Comparison of ENCODE assay signal across 1 cellular context in the genomic region with DNA sequence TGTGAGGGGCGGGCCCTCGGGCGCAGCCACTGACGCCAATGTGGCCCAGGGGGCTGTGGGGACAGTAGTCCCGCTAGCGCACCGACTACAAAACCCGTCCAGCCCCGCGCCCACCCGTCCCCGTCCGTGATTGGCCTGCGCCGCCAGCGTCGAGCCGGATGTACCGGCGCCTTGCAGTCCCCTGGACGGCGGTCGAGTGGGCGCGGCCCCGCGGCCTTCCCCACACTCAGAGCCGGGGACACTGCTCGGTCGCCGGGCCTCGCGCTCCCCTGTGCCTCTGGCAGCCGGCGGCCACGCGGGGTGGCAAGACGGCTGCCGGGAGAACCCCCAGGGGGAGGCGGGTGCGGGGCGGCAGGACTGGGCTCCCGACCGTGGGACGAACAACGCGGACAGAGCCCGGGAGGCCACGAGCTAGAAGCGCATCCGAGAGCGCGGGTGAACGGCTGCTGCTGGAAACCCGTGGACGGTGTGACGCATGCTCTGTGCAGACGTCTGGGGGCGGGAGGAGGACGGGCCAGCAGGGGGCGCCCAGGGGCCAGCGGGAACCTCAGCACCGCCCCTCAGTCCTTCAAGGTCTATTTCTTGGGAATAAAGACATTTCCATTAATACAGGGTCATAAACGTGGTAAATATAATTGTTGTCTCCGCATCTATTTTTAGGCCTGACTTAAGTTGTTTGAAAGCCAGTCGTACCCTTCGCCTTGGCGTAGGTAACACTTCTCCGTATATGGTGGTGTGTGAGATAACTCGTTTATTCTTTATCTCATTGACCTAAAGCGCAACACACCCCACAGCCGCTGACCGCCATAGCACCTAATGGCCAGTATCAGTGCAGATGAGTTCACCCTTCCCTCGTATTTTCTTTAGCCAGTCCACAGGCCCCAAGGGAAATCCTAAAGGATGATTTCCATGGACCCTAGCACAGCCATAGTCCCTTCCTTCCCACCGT.
TF ChIP-seq lines count a peak whose summit lies in the region.

No MANE protein-coding gene starts in this region.

TF ChIP-seq in HEK293, 187 proteins besides CTCF, POLR2A, EP300 and RAD21 (continued from another document and continues in another):
- TF ChIP-seq ZNF747 (tag by site-specific recombination; IDR thresholded peaks at IDR 0.05) (no peak), ZBTB17 (tag by site-specific recombination; IDR thresholded peaks at IDR 0.05) (peak; percentile 26; the same call in 1 of the 2 replicates), ZNF341 (tag by site-specific recombination; IDR thresholded peaks at IDR 0.05; ENCODE audit: low read depth) (no peak), ZNF488 (tag by site-specific recombination; IDR thresholded peaks at IDR 0.05) (no peak), ZFP41 (tag by site-specific recombination; IDR thresholded peaks at IDR 0.05; ENCODE audit: borderline replicate concordance) (no peak), ZNF391 (tag by site-specific recombination; IDR thresholded peaks at IDR 0.05; ENCODE audit: borderline replicate concordance, low read depth) (no peak), ZNF223 (tag by site-specific recombination; IDR thresholded peaks at IDR 0.05) (no peak), ZIC2 (tag by site-specific recombination; IDR thresholded peaks at IDR 0.05) (peak; percentile 19; the same call in 1 of the 2 replicates), ZNF132 (tag by site-specific recombination; IDR thresholded peaks at IDR 0.05; ENCODE audit: borderline replicate concordance) (no peak), YY2 (tag by site-specific recombination; IDR thresholded peaks at IDR 0.05) (no peak), ZNF202 (tag by site-specific recombination; IDR thresholded peaks at IDR 0.05; ENCODE audit: borderline replicate concordance) (no peak), KLF9 (tag by site-specific recombination; IDR thresholded peaks at IDR 0.05; ENCODE audit: low read depth) (peak; percentile 91), ZFHX2 (tag by site-specific recombination; conservative IDR thresholded peaks at IDR 0.05) (peak; percentile 85), ZNF513 (tag by site-specific recombination; IDR thresholded peaks at IDR 0.05) (no peak), ZNF664 (tag by site-specific recombination; IDR thresholded peaks at IDR 0.05) (no peak), ZSCAN16 (tag by site-specific recombination; IDR thresholded peaks at IDR 0.05) (no peak), ZNF138 (tag by site-specific recombination; IDR thresholded peaks at IDR 0.05; ENCODE audit: borderline replicate concordance) (no peak), ZNF23 (tag by site-specific recombination; IDR thresholded peaks at IDR 0.05; ENCODE audit: borderline replicate concordance) (no peak), PRDM1 (tag by site-specific recombination; IDR thresholded peaks at IDR 0.05) (no peak), ZNF501 (tag by site-specific recombination; IDR thresholded peaks at IDR 0.05) (peak; percentile 90), ZNF76 (tag by site-specific recombination; IDR thresholded peaks at IDR 0.05; ENCODE audit: borderline replicate concordance, low read depth) (peak; percentile 95; the same call in 1 of the 2 replicates), ZNF626 (tag by site-specific recombination; IDR thresholded peaks at IDR 0.05) (no peak), MYNN (tag by site-specific recombination; IDR thresholded peaks at IDR 0.05; ENCODE audit: borderline replicate concordance) (no peak), ZNF266 (tag by site-specific recombination; IDR thresholded peaks at IDR 0.05; ENCODE audit: low read depth) (no peak), ZNF112 (tag by site-specific recombination; IDR thresholded peaks at IDR 0.05) (no peak), GLI4 (tag by site-specific recombination; IDR thresholded peaks at IDR 0.05) (no peak), ZNF830 (tag by site-specific recombination; IDR thresholded peaks at IDR 0.05; ENCODE audit: low read depth) (no peak), ZNF423 (tag by site-specific recombination; IDR thresholded peaks at IDR 0.05) (no peak), ZNF121 (tag by site-specific recombination; IDR thresholded peaks at IDR 0.05) (no peak), HOXC10 (CRISPR knock-in tag; IDR thresholded peaks at IDR 0.05) (no peak), ZNF785 (tag by site-specific recombination; IDR thresholded peaks at IDR 0.05) (no peak), ZNF549 (tag by site-specific recombination; IDR thresholded peaks at IDR 0.05) (no peak), ZNF133 (tag by site-specific recombination; IDR thresholded peaks at IDR 0.05) (no peak), ZNF701 (tag by site-specific recombination; IDR thresholded peaks at IDR 0.05) (no peak), ZNF366 (tag by site-specific recombination; conservative IDR thresholded peaks at IDR 0.05) (no peak), ZNF514 (tag by site-specific recombination; IDR thresholded peaks at IDR 0.05) (no peak), ZNF350 (tag by site-specific recombination; IDR thresholded peaks at IDR 0.05) (no peak)
- TF ChIP-seq, protein P1, sequence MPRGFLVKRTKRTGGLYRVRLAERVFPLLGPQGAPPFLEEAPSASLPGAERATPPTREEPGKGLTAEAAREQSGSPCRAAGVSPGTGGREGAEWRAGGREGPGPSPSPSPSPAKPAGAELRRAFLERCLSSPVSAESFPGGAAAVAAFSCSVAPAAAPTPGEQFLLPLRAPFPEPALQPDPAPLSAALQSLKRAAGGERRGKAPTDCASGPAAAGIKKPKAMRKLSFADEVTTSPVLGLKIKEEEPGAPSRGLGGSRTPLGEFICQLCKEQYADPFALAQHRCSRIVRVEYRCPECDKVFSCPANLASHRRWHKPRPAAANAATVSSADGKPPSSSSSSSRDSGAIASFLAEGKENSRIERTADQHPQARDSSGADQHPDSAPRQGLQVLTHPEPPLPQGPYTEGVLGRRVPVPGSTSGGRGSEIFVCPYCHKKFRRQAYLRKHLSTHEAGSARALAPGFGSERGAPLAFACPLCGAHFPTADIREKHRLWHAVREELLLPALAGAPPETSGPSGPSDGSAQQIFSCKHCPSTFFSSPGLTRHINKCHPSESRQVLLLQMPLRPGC (tag by site-specific recombination; IDR thresholded peaks at IDR 0.05) = no peak
- TF ChIP-seq, protein P2, sequence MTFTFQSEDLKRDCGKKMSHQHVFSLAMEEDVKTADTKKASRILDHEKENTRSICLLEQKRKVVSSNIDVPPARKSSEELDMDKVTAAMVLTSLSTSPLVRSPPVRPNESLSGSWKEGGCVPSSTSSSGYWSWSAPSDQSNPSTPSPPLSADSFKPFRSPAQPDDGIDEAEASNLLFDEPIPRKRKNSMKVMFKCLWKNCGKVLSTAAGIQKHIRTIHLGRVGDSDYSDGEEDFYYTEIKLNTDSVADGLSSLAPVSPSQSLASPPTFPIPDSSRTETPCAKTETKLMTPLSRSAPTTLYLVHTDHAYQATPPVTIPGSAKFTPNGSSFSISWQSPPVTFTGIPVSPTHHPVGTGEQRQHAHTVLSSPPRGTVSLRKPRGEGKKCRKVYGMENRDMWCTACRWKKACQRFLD (tag by site-specific recombination; IDR thresholded peaks at IDR 0.05) = no peak
- TF ChIP-seq, protein P3, sequence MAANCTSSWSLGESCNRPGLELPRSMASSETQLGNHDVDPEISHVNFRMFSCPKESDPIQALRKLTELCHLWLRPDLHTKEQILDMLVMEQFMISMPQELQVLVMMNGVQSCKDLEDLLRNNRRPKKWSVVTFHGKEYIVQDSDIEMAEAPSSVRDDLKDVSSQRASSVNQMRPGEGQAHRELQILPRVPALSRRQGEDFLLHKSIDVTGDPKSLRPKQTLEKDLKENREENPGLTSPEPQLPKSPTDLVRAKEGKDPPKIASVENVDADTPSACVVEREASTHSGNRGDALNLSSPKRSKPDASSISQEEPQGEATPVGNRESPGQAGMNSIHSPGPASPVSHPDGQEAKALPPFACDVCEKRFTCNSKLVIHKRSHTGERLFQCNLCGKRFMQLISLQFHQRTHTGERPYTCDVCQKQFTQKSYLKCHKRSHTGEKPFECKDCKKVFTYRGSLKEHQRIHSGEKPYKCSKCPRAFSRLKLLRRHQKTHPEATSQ (tag by site-specific recombination; IDR thresholded peaks at IDR 0.05) = 0 out of 2 replicates have a peak, but pooled peaks have one; percentile 23
- TF ChIP-seq, protein P4, sequence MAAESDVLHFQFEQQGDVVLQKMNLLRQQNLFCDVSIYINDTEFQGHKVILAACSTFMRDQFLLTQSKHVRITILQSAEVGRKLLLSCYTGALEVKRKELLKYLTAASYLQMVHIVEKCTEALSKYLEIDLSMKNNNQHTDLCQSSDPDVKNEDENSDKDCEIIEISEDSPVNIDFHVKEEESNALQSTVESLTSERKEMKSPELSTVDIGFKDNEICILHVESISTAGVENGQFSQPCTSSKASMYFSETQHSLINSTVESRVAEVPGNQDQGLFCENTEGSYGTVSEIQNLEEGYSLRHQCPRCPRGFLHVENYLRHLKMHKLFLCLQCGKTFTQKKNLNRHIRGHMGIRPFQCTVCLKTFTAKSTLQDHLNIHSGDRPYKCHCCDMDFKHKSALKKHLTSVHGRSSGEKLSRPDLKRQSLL (tag by site-specific recombination; IDR thresholded peaks at IDR 0.05) = no peak
- TF ChIP-seq, protein P5, sequence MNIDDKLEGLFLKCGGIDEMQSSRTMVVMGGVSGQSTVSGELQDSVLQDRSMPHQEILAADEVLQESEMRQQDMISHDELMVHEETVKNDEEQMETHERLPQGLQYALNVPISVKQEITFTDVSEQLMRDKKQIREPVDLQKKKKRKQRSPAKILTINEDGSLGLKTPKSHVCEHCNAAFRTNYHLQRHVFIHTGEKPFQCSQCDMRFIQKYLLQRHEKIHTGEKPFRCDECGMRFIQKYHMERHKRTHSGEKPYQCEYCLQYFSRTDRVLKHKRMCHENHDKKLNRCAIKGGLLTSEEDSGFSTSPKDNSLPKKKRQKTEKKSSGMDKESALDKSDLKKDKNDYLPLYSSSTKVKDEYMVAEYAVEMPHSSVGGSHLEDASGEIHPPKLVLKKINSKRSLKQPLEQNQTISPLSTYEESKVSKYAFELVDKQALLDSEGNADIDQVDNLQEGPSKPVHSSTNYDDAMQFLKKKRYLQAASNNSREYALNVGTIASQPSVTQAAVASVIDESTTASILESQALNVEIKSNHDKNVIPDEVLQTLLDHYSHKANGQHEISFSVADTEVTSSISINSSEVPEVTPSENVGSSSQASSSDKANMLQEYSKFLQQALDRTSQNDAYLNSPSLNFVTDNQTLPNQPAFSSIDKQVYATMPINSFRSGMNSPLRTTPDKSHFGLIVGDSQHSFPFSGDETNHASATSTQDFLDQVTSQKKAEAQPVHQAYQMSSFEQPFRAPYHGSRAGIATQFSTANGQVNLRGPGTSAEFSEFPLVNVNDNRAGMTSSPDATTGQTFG (tag by site-specific recombination; IDR thresholded peaks at IDR 0.05; ENCODE audit: borderline replicate concordance) = no peak
- TF ChIP-seq, protein P6, sequence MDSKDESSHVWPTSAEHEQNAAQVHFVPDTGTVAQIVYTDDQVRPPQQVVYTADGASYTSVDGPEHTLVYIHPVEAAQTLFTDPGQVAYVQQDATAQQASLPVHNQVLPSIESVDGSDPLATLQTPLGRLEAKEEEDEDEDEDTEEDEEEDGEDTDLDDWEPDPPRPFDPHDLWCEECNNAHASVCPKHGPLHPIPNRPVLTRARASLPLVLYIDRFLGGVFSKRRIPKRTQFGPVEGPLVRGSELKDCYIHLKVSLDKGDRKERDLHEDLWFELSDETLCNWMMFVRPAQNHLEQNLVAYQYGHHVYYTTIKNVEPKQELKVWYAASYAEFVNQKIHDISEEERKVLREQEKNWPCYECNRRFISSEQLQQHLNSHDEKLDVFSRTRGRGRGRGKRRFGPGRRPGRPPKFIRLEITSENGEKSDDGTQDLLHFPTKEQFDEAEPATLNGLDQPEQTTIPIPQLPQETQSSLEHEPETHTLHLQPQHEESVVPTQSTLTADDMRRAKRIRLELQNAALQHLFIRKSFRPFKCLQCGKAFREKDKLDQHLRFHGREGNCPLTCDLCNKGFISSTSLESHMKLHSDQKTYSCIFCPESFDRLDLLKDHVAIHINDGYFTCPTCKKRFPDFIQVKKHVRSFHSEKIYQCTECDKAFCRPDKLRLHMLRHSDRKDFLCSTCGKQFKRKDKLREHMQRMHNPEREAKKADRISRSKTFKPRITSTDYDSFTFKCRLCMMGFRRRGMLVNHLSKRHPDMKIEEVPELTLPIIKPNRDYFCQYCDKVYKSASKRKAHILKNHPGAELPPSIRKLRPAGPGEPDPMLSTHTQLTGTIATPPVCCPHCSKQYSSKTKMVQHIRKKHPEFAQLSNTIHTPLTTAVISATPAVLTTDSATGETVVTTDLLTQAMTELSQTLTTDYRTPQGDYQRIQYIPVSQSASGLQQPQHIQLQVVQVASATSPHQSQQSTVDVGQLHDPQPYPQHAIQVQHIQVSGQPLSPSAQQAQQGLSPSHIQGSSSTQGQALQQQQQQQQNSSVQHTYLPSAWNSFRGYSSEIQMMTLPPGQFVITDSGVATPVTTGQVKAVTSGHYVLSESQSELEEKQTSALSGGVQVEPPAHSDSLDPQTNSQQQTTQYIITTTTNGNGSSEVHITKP (tag by site-specific recombination; IDR thresholded peaks at IDR 0.05) = peak; percentile 95
- TF ChIP-seq, protein P7, sequence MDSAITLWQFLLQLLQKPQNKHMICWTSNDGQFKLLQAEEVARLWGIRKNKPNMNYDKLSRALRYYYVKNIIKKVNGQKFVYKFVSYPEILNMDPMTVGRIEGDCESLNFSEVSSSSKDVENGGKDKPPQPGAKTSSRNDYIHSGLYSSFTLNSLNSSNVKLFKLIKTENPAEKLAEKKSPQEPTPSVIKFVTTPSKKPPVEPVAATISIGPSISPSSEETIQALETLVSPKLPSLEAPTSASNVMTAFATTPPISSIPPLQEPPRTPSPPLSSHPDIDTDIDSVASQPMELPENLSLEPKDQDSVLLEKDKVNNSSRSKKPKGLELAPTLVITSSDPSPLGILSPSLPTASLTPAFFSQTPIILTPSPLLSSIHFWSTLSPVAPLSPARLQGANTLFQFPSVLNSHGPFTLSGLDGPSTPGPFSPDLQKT (IDR thresholded peaks at IDR 0.05; ENCODE audit: borderline replicate concordance, low read depth, low read length) = no peak
